36 cellular contexts compared by ENCODE assay signal in genomic region chr15:80574590-80574989, GRCh38.
"Had no signal": no experiment of that assay in that cellular context is flagged by ENCODE, and none has a peak within 500 bp of the region (broad histone marks: within the 10 kb centered on the region; RNA-seq: fewer than 3 reads in every experiment).

No MANE protein-coding gene starts in this region.

- H3K4me3 Mint-ChIP-seq: activated CD4-positive, alpha-beta memory T cell treated with anti-CD3 and anti-CD28 coated beads, Interleukin-2, amount 10 ng/mL, durations not matched to agents 7 days and 5 days; activated CD4-positive, alpha-beta T cell treated with anti-CD3 and anti-CD28 coated beads, Interleukin-2, amount 10 ng/mL, durations not matched to agents 7 days and 5 days; activated naive CD8-positive, alpha-beta T cell treated with anti-CD3 and anti-CD28 coated beads for 36 hours; activated naive CD8-positive, alpha-beta T cell treated with anti-CD3 and anti-CD28 coated beads, Interleukin-2, amount 50 U/mL, for 24 hours; activated T-cell treated with anti-CD3 and anti-CD28 coated beads, Interleukin-2, amount 50 U/mL, for 24 hours; activated T-cell treated with anti-CD3 and anti-CD28 coated beads, Interleukin-2, amount 50 U/mL, for 72 hours; brain; central memory CD8-positive, alpha-beta T cell; effector memory CD8-positive, alpha-beta T cell; T-helper 17 cell; T-helper 2 cell treated with Interferon-gamma antibody and Interleukin-4, amounts not matched to agents 5 μg/mL and 100 μg/mL, for 36 hours; WTC11 had no signal

- H3K27ac ChIP-seq: adrenal gland, ascending aorta, breast epithelium, cardiac muscle cell, coronary artery, esophagus muscularis mucosa, foreskin keratinocyte, gastrocnemius medialis, heart left ventricle, VCaP had no signal

- H3K36me3 Mint-ChIP-seq: activated naive CD8-positive, alpha-beta T cell treated with anti-CD3 and anti-CD28 coated beads for 36 hours; WTC11 had no signal

- DNase-seq: activated CD4-positive, alpha-beta memory T cell treated with anti-CD3 and anti-CD28 coated beads, Interleukin-2, amount 10 ng/mL, durations not matched to agents 7 days and 5 days; activated CD4-positive, alpha-beta T cell treated with anti-CD3 and anti-CD28 coated beads for 1 hour; activated CD4-positive, alpha-beta T cell treated with anti-CD3 and anti-CD28 coated beads for 4 hours; activated CD4-positive, alpha-beta T cell treated with anti-CD3 and anti-CD28 coated beads, Interleukin-2, amount 10 ng/mL, durations not matched to agents 7 days and 5 days; activated CD4-positive, alpha-beta T cell treated with anti-CD3 and anti-CD28 coated beads, Interleukin-2, amount 50 U/mL, for 4 hours; activated CD8-positive, alpha-beta memory T cell treated with anti-CD3 and anti-CD28 coated beads, Interleukin-2, amount 50 U/mL, for 48 hours; activated gamma-delta T cell; activated naive CD4-positive, alpha-beta T cell treated with anti-CD3 and anti-CD28 coated beads, Interleukin-2, amount 50 U/mL, for 16 hours; activated naive CD4-positive, alpha-beta T cell treated with Interleukin-2 at 50 U/mL for 16 hours; activated naive CD8-positive, alpha-beta T cell treated with anti-CD3 and anti-CD28 coated beads for 36 hours; activated naive CD8-positive, alpha-beta T cell treated with anti-CD3 and anti-CD28 coated beads, Interleukin-2, amount 50 U/mL, for 24 hours; activated T-cell treated with anti-CD3 and anti-CD28 coated beads for 4 hours; activated T-cell treated with anti-CD3 and anti-CD28 coated beads, Interleukin-2, amount 50 U/mL, for 24 hours; activated T-cell treated with anti-CD3 and anti-CD28 coated beads, Interleukin-2, amount 50 U/mL, for 72 hours; adrenal gland; dermis blood vessel endothelial cell; effector CD4-positive, alpha-beta T cell; effector memory CD8-positive, alpha-beta T cell; erythroblast; foreskin keratinocyte; gastrocnemius medialis; glutamatergic neuron; heart left ventricle; T-helper 1 cell; T-helper 17 cell; T1000 had no signal

- H3K27me3 Mint-ChIP-seq: activated naive CD8-positive, alpha-beta T cell treated with anti-CD3 and anti-CD28 coated beads for 36 hours; brain had no signal

- H3K36me3 ChIP-seq: adrenal gland, ascending aorta, breast epithelium, cardiac muscle cell, gastrocnemius medialis, heart left ventricle had no signal

- H3K9me3 Mint-ChIP-seq: activated CD4-positive, alpha-beta memory T cell treated with anti-CD3 and anti-CD28 coated beads, Interleukin-2, amount 10 ng/mL, durations not matched to agents 7 days and 5 days; activated CD4-positive, alpha-beta T cell treated with anti-CD3 and anti-CD28 coated beads, Interleukin-2, amount 10 ng/mL, durations not matched to agents 7 days and 5 days; activated naive CD8-positive, alpha-beta T cell treated with anti-CD3 and anti-CD28 coated beads for 36 hours; activated naive CD8-positive, alpha-beta T cell treated with anti-CD3 and anti-CD28 coated beads, Interleukin-2, amount 50 U/mL, for 24 hours; activated T-cell treated with anti-CD3 and anti-CD28 coated beads, Interleukin-2, amount 50 U/mL, for 24 hours; activated T-cell treated with anti-CD3 and anti-CD28 coated beads, Interleukin-2, amount 50 U/mL, for 72 hours; brain; central memory CD8-positive, alpha-beta T cell; effector memory CD8-positive, alpha-beta T cell; T-helper 2 cell treated with Interferon-gamma antibody and Interleukin-4, amounts not matched to agents 5 μg/mL and 100 μg/mL, for 36 hours; WTC11 had no signal

- H3K4me1 ChIP-seq: adrenal gland, ascending aorta, breast epithelium, esophagus muscularis mucosa, gastrocnemius medialis had no signal

- H3K27ac Mint-ChIP-seq: activated CD4-positive, alpha-beta memory T cell treated with anti-CD3 and anti-CD28 coated beads, Interleukin-2, amount 10 ng/mL, durations not matched to agents 7 days and 5 days; activated CD4-positive, alpha-beta T cell treated with anti-CD3 and anti-CD28 coated beads, Interleukin-2, amount 10 ng/mL, durations not matched to agents 7 days and 5 days; activated naive CD8-positive, alpha-beta T cell treated with anti-CD3 and anti-CD28 coated beads for 36 hours; activated naive CD8-positive, alpha-beta T cell treated with anti-CD3 and anti-CD28 coated beads, Interleukin-2, amount 50 U/mL, for 24 hours; activated T-cell treated with anti-CD3 and anti-CD28 coated beads, Interleukin-2, amount 50 U/mL, for 24 hours; activated T-cell treated with anti-CD3 and anti-CD28 coated beads, Interleukin-2, amount 50 U/mL, for 72 hours; effector memory CD8-positive, alpha-beta T cell; T-helper 17 cell; T-helper 2 cell treated with Interferon-gamma antibody and Interleukin-4, amounts not matched to agents 5 μg/mL and 100 μg/mL, for 36 hours; WTC11 had no signal

- H3K9me3 ChIP-seq: adrenal gland, ascending aorta, breast epithelium, esophagus muscularis mucosa, gastrocnemius medialis, heart left ventricle had no signal

- H3K4me3 ChIP-seq: adrenal gland, ascending aorta, breast epithelium, cardiac muscle cell, coronary artery, esophagus muscularis mucosa, gastrocnemius medialis, heart left ventricle had no signal

- H3K4me1 Mint-ChIP-seq: activated CD4-positive, alpha-beta memory T cell treated with anti-CD3 and anti-CD28 coated beads, Interleukin-2, amount 10 ng/mL, durations not matched to agents 7 days and 5 days; activated naive CD8-positive, alpha-beta T cell treated with anti-CD3 and anti-CD28 coated beads for 36 hours; activated naive CD8-positive, alpha-beta T cell treated with anti-CD3 and anti-CD28 coated beads, Interleukin-2, amount 50 U/mL, for 24 hours; central memory CD8-positive, alpha-beta T cell; T-helper 17 cell had no signal
